14 cellular contexts compared by ENCODE assay signal in the genomic region with DNA sequence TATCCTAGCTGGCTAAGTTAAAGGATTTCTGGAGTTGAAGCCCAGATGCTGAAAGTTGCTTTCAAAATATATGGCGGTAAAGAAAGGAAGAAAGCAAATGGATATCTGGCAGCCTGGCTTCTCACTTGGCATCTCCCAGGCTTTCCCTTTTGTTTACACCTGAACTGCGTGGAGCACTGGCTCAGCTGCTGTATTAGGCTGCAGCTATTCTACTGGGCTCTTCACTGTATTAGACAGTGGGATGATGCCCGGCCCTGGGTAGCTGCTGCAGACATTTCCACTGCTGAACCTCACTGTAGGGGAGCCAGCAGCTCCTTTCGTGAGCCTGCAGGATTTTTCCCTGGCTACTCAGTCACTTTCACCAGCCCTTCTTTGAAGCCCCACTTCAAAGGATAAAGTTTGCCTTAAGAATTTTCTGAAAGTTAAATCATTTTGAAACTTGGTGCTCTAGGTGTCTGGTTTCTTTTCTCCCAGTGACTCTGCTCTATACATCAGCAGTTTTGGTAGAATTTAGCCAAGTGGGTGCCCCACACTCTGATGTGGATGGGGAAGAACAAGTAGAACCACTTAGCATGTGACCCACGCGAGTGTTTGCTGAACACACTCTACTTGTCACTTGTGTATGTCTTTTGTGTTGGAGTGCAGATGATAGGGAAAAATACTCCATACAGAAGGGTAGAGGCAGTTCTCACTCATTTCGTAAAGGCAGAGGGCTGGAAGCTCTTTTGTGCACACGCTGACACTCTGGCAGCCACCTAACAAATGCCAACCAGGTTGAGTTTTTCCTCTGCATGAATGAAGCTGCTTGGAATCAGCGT. TPM values are rescaled to one million over a fixed set of nuclear protein-coding genes. Genes with fewer than 3 reads are reported as not detected.
A peak's percentile ranks its signal among the peaks of the same experiment; 100 is the strongest.
DNase-seq lines count a peak whose midpoint lies in the region; ATAC-seq and TF ChIP-seq lines count a peak whose summit lies in the region.
"Had no signal": no experiment of that assay in that cellular context is flagged by ENCODE, and none has a peak within 500 bp of the region (broad histone marks: within the 10 kb centered on the region; RNA-seq: fewer than 3 reads in every experiment).

No MANE protein-coding gene starts in this region.

- peak; percentile 19 for ATAC-seq in Right ventricle myocardium superior (ENCODE audit: poor library complexity)
- ATAC-seq in gastroesophageal sphincter, result no peak
- ATAC-seq: foreskin keratinocyte, K562 had no signal

- no peaks in the 10 kb centered on the region for H3K27me3 Mint-ChIP-seq in type B pancreatic cell

- H3K9me3 Mint-ChIP-seq in type B pancreatic cell, result no peaks in the 10 kb centered on the region

- H3K4me3 ChIP-seq in right atrium auricular region (no peak overlapping the region), gastroesophageal sphincter (no peak overlapping the region), ascending aorta (no peak overlapping the region), brain microvascular endothelial cell (ENCODE audit: low read depth, low read length) (no peak overlapping the region)
- H3K4me3 ChIP-seq: K562, uterus had no signal

- no peaks in the 10 kb centered on the region for H3K9me3 ChIP-seq in right atrium auricular region
- H3K9me3 ChIP-seq in gastroesophageal sphincter, result no peaks in the 10 kb centered on the region
- H3K9me3 ChIP-seq in ascending aorta, result no peaks in the 10 kb centered on the region
- H3K9me3 ChIP-seq: uterus had no signal

- DNase-seq in Right ventricle myocardium superior, result no peak
- no peak for DNase-seq in right atrium auricular region (ENCODE audit: low spot score)
- DNase-seq in NCI-H69 (lab: John Stamatoyannopoulos, UW), result peak; percentile 60
- no peak for DNase-seq in type B pancreatic cell (ENCODE audit: extremely low spot score, unreplicated experiment)
- no peak for DNase-seq in ascending aorta (ENCODE audit: low spot score in 2 of 2)
- no peak for DNase-seq in brain microvascular endothelial cell
- DNase-seq in NCI-H2227 (lab: John Stamatoyannopoulos, UW; ENCODE audit: unreplicated experiment), result no peak
- DNase-seq: foreskin keratinocyte, mesendoderm, uterus had no signal

- peak overlapping the region; percentile 46 for H3K27ac Mint-ChIP-seq in type B pancreatic cell

- H3K4me1 ChIP-seq in right atrium auricular region, result peaks cover 0 to 70% of the 10 kb centered on the region in 2 donors
- peaks cover 3 to 50% (median 21%) of the 10 kb centered on the region in 3 donors for H3K4me1 ChIP-seq in gastroesophageal sphincter
- H3K4me1 ChIP-seq in ascending aorta, result peaks cover 13 to 27% of the 10 kb centered on the region in 2 donors
- H3K4me1 ChIP-seq: foreskin keratinocyte, uterus had no signal

- H3K27me3 ChIP-seq in right atrium auricular region, result no peaks in the 10 kb centered on the region
- no peaks in the 10 kb centered on the region for H3K27me3 ChIP-seq in gastroesophageal sphincter
- H3K27me3 ChIP-seq in ascending aorta, result no peaks in the 10 kb centered on the region
- H3K27me3 ChIP-seq in brain microvascular endothelial cell (replicated peaks), result no peaks in the 10 kb centered on the region
- H3K27me3 ChIP-seq: foreskin keratinocyte, uterus had no signal

- intact Hi-C loops in Right ventricle myocardium superior (cut with DNase I), result no loop called here
- intact Hi-C loops in ascending aorta (cut with DNase I), result no loop called here

- WGBS in gastroesophageal sphincter (ENCODE audit: low coverage in 1 of 2), 2 donors, result 44 to 46% methylated on average over 7 to 9 of the region's 9 CpGs

- peak overlapping the region; percentile 68 for H3K4me3 Mint-ChIP-seq in type B pancreatic cell

- H3K27ac ChIP-seq in right atrium auricular region, result no peak overlapping the region
- peak overlapping the region in 3 of 4 donors; percentile 0 to 32 (median 21) for H3K27ac ChIP-seq in gastroesophageal sphincter
- no peak overlapping the region for H3K27ac ChIP-seq in ascending aorta
- no peak overlapping the region for H3K27ac ChIP-seq in brain microvascular endothelial cell
- H3K27ac ChIP-seq: C4-2B, foreskin keratinocyte had no signal

- no peak for TF ChIP-seq CTCF in right atrium auricular region (IDR thresholded peaks at IDR 0.05)
- TF ChIP-seq CTCF in gastroesophageal sphincter (IDR thresholded peaks at IDR 0.05), result no peak
- no peak for TF ChIP-seq CTCF in type B pancreatic cell (conservative IDR thresholded peaks at IDR 0.05)
- TF ChIP-seq CTCF in ascending aorta (IDR thresholded peaks at IDR 0.05), result no peak
- no peak for TF ChIP-seq CTCF in brain microvascular endothelial cell (IDR thresholded peaks at IDR 0.05; ENCODE audit: low read depth, low read length, missing control alignments)

- peaks cover 19% of the 10 kb centered on the region for H3K36me3 Mint-ChIP-seq in type B pancreatic cell

- in situ Hi-C loops in brain microvascular endothelial cell (cut with HindIII; ENCODE audit: low pct_ligation_motif_present, low sequenced_read_pairs), result no loop called here

- H3K36me3 ChIP-seq in right atrium auricular region (peaks cover 4% of the 10 kb centered on the region), gastroesophageal sphincter (peaks cover 0 to 29% of the 10 kb centered on the region in 2 donors), ascending aorta (peaks cover 0 to 5% of the 10 kb centered on the region in 2 donors), brain microvascular endothelial cell (replicated peaks) (peaks cover 25% of the 10 kb centered on the region)
- H3K36me3 ChIP-seq: uterus had no signal

- TF ChIP-seq EP300 in gastroesophageal sphincter (IDR thresholded peaks at IDR 0.05), result no peak

- peaks cover 31% of the 10 kb centered on the region for H3K4me1 Mint-ChIP-seq in type B pancreatic cell (ENCODE audit: unreplicated experiment)

- TF ChIP-seq POLR2A in gastroesophageal sphincter (IDR thresholded peaks at IDR 0.05), result no peak

RNA-seq across cellular contexts. Expression of gene C9orf152, which starts 49.9 kb away (rescaled TPM):
- total RNA-seq in Right ventricle myocardium superior (not detected), right atrium auricular region (not detected), gastroesophageal sphincter (under 1 TPM in 1 of 4 donors, not detected in 3; 0.17 TPM), type B pancreatic cell (ENCODE audit: low replicate concordance) (0.48 and 2.8 TPM in 2 replicates), ascending aorta (not detected)
- total RNA-seq: foreskin keratinocyte, K562, pulmonary artery endothelial cell had no signal

Comparison
In these comparisons a context has a peak if more than half of its experiments do, and no peak if none do; other contexts are left out.
1. H3K27ac ChIP-seq: peak in gastroesophageal sphincter (3 of 4); none in right atrium auricular region (0 of 2), ascending aorta (0 of 2) and brain microvascular endothelial cell (single experiment).